2 cellular contexts compared by ENCODE assay signal in the genomic region with DNA sequence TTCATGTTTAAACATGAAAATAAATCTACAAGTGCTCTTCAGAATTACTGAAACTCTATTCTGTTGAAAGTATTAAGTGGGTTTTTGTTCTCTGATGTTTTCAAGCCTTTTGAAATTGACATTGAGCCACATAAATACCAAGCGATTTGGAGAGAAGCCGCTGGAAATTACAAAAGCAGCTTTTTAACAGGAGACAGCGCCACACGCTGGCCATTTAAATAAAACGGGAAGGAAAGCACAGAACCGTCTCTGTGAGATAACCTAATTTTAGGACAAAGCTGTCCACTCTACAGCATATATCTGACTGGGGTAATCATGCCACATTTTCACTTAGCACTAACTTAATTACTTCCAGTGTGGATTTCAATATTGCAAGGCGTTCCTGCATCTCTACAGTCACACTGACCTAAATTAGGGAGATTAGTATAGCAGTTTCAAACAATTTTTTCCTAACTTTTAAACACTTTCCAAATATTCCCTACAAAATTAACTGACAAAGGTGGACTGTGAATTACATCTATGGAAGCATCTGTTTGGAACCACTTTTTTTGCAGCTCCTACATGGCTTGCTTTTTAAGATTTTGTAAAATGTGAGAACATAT.
TF ChIP-seq lines count a peak whose summit lies in the region.

No MANE protein-coding gene starts in this region.

TF ChIP-seq in GM12878, 131 proteins besides CTCF, POLR2A, EP300 and RAD21:
- TF ChIP-seq IKZF1 (conservative IDR thresholded peaks at IDR 0.05) = no peak
- no peak for TF ChIP-seq SMAD5 (IDR thresholded peaks at IDR 0.05; ENCODE audit: low read depth)
- TF ChIP-seq, protein P1, sequence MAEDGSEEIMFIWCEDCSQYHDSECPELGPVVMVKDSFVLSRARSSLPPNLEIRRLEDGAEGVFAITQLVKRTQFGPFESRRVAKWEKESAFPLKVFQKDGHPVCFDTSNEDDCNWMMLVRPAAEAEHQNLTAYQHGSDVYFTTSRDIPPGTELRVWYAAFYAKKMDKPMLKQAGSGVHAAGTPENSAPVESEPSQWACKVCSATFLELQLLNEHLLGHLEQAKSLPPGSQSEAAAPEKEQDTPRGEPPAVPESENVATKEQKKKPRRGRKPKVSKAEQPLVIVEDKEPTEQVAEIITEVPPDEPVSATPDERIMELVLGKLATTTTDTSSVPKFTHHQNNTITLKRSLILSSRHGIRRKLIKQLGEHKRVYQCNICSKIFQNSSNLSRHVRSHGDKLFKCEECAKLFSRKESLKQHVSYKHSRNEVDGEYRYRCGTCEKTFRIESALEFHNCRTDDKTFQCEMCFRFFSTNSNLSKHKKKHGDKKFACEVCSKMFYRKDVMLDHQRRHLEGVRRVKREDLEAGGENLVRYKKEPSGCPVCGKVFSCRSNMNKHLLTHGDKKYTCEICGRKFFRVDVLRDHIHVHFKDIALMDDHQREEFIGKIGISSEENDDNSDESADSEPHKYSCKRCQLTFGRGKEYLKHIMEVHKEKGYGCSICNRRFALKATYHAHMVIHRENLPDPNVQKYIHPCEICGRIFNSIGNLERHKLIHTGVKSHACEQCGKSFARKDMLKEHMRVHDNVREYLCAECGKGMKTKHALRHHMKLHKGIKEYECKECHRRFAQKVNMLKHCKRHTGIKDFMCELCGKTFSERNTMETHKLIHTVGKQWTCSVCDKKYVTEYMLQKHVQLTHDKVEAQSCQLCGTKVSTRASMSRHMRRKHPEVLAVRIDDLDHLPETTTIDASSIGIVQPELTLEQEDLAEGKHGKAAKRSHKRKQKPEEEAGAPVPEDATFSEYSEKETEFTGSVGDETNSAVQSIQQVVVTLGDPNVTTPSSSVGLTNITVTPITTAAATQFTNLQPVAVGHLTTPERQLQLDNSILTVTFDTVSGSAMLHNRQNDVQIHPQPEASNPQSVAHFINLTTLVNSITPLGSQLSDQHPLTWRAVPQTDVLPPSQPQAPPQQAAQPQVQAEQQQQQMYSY (CRISPR knock-in tag; IDR thresholded peaks at IDR 0.05) = no peak
- TF ChIP-seq YBX1 (IDR thresholded peaks at IDR 0.05) = no peak
- peak; percentile 69; the same call in 1 of the 2 replicates for TF ChIP-seq SMC3 (IDR thresholded peaks at IDR 0.05; ENCODE audit: borderline replicate concordance, low read length)

TF ChIP-seq in liver, 16 proteins besides CTCF, POLR2A, EP300 and RAD21:
- no peak for TF ChIP-seq YY1 (IDR thresholded peaks at IDR 0.05)
- TF ChIP-seq, protein P2, sequence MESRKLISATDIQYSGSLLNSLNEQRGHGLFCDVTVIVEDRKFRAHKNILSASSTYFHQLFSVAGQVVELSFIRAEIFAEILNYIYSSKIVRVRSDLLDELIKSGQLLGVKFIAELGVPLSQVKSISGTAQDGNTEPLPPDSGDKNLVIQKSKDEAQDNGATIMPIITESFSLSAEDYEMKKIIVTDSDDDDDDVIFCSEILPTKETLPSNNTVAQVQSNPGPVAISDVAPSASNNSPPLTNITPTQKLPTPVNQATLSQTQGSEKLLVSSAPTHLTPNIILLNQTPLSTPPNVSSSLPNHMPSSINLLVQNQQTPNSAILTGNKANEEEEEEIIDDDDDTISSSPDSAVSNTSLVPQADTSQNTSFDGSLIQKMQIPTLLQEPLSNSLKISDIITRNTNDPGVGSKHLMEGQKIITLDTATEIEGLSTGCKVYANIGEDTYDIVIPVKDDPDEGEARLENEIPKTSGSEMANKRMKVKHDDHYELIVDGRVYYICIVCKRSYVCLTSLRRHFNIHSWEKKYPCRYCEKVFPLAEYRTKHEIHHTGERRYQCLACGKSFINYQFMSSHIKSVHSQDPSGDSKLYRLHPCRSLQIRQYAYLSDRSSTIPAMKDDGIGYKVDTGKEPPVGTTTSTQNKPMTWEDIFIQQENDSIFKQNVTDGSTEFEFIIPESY (IDR thresholded peaks at IDR 0.05) = no peak
- no peak for TF ChIP-seq HNF4A (conservative IDR thresholded peaks at IDR 0.05)
- TF ChIP-seq, protein P3, sequence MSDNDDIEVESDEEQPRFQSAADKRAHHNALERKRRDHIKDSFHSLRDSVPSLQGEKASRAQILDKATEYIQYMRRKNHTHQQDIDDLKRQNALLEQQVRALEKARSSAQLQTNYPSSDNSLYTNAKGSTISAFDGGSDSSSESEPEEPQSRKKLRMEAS (IDR thresholded peaks at IDR 0.05) = no peak
- TF ChIP-seq NR2F2 (IDR thresholded peaks at IDR 0.05) = no peak
- no peak for TF ChIP-seq HNF4G (IDR thresholded peaks at IDR 0.05)
- TF ChIP-seq, protein P4, sequence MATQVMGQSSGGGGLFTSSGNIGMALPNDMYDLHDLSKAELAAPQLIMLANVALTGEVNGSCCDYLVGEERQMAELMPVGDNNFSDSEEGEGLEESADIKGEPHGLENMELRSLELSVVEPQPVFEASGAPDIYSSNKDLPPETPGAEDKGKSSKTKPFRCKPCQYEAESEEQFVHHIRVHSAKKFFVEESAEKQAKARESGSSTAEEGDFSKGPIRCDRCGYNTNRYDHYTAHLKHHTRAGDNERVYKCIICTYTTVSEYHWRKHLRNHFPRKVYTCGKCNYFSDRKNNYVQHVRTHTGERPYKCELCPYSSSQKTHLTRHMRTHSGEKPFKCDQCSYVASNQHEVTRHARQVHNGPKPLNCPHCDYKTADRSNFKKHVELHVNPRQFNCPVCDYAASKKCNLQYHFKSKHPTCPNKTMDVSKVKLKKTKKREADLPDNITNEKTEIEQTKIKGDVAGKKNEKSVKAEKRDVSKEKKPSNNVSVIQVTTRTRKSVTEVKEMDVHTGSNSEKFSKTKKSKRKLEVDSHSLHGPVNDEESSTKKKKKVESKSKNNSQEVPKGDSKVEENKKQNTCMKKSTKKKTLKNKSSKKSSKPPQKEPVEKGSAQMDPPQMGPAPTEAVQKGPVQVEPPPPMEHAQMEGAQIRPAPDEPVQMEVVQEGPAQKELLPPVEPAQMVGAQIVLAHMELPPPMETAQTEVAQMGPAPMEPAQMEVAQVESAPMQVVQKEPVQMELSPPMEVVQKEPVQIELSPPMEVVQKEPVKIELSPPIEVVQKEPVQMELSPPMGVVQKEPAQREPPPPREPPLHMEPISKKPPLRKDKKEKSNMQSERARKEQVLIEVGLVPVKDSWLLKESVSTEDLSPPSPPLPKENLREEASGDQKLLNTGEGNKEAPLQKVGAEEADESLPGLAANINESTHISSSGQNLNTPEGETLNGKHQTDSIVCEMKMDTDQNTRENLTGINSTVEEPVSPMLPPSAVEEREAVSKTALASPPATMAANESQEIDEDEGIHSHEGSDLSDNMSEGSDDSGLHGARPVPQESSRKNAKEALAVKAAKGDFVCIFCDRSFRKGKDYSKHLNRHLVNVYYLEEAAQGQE (IDR thresholded peaks at IDR 0.05) = no peak
- no peak for TF ChIP-seq RXRA (IDR thresholded peaks at IDR 0.05)
- no peak for TF ChIP-seq FOXA1 (IDR thresholded peaks at IDR 0.05)
- no peak for TF ChIP-seq FOXA2 (IDR thresholded peaks at IDR 0.05)
- TF ChIP-seq JUND (IDR thresholded peaks at IDR 0.05) = no peak
- TF ChIP-seq GABPA (IDR thresholded peaks at IDR 0.05 in 1 of 2, conservative IDR thresholded peaks at IDR 0.05 in 1 of 2) = no peak
- TF ChIP-seq SP1 (IDR thresholded peaks at IDR 0.05) = no peak
